In genomic region chr12:66103011-66103913, GRCh38 we compare ENCODE assay signal across 15 cellular contexts. TPM values are rescaled to one million over a fixed set of nuclear protein-coding genes. Genes with fewer than 3 reads are reported as not detected.
DNase-seq lines count a peak whose midpoint lies in the region; ATAC-seq and TF ChIP-seq lines count a peak whose summit lies in the region.
"Had no signal": no experiment of that assay in that cellular context is flagged by ENCODE, and none has a peak within 500 bp of the region (broad histone marks: within the 10 kb centered on the region; RNA-seq: fewer than 3 reads in every experiment).

No MANE protein-coding gene starts in this region.

- H4K8ac ChIP-seq in IMR-90 (ENCODE audit: low read depth in 2 of 2, low read length in 2 of 2) = no peak overlapping the region

- no peaks in the 10 kb centered on the region for H3K36me3 Mint-ChIP-seq in activated CD8-positive, alpha-beta T cell treated with anti-CD3 and anti-CD28 coated beads for 36 hours (ENCODE audit: low read depth)
- H3K36me3 Mint-ChIP-seq in activated CD8-positive, alpha-beta T cell treated with anti-CD3 and anti-CD28 coated beads, Interleukin-2, amount 10 ng/mL, durations not matched to agents 7 days and 5 days (ENCODE audit: low read depth) = no peaks in the 10 kb centered on the region
- peaks cover 2% of the 10 kb centered on the region for H3K36me3 Mint-ChIP-seq in progenitor cell of endocrine pancreas (ENCODE audit: insufficient read depth)
- H3K36me3 Mint-ChIP-seq: natural killer cell treated with Interleukin-12 subunit alpha and Interleukin-12 subunit beta and Interleukin-15 and Interleukin-18, amount 100 ng/mL, for 72 hours had no signal

- H2BK5ac ChIP-seq in IMR-90 (ENCODE audit: low read depth, low read length, poor library complexity, severe bottlenecking) = no peak overlapping the region

- TF ChIP-seq RAD21 in IMR-90 (IDR thresholded peaks at IDR 0.05; ENCODE audit: low read length) = no peak

- H3K4me2 ChIP-seq in IMR-90 (ENCODE audit: low read depth, low read length) = no peak overlapping the region

- intact Hi-C loops in activated CD8-positive, alpha-beta T cell treated with anti-CD3 and anti-CD28 coated beads for 36 hours (cut with micrococcal nuclease) = no loop called here
- intact Hi-C loops in IMR-90 (cut with micrococcal nuclease) = loop anchor here (10.0 kb wide), 1 partner anchor 1298 kb away; no protein-coding TSS in a partner anchor
- intact Hi-C loops in vagina (cut with DNase I) = loop anchor here (10.0 kb wide), 1 partner anchor 1218 kb away; no protein-coding TSS in a partner anchor

- CTCF ChIA-PET in activated CD8-positive, alpha-beta T cell treated with anti-CD3 and anti-CD28 coated beads for 36 hours (lab: Charles Lee) = interaction anchor here (0.5 to 0.6 kb wide), 3 partner anchors 739 to 1174 kb away, joined by 3 to 4 read pairs (median 3); no protein-coding TSS in a partner anchor
- CTCF ChIA-PET in activated CD8-positive, alpha-beta T cell treated with anti-CD3 and anti-CD28 coated beads, Interleukin-2, amount 10 ng/mL, durations not matched to agents 7 days and 5 days (lab: Charles Lee) = no interaction called here
- CTCF ChIA-PET in IMR-90 (lab: Yijun Ruan, JAX) = interaction anchor here (0.6 kb wide), 1 partner anchor 83 kb away, joined by 3 read pairs; no protein-coding TSS in a partner anchor

- H3K27ac ChIP-seq in IMR-90 (ENCODE audit: insufficient read depth, low read length) = no peak overlapping the region
- H3K27ac ChIP-seq in brain microvascular endothelial cell = no peak overlapping the region
- H3K27ac ChIP-seq in vagina = no peak overlapping the region
- H3K27ac ChIP-seq: upper lobe of left lung had no signal

- H3K9me3 Mint-ChIP-seq in activated CD8-positive, alpha-beta T cell treated with anti-CD3 and anti-CD28 coated beads for 36 hours = no peaks in the 10 kb centered on the region
- no peaks in the 10 kb centered on the region for H3K9me3 Mint-ChIP-seq in activated CD8-positive, alpha-beta T cell treated with anti-CD3 and anti-CD28 coated beads, Interleukin-2, amount 10 ng/mL, durations not matched to agents 7 days and 5 days (ENCODE audit: insufficient read depth)
- H3K9me3 Mint-ChIP-seq in progenitor cell of endocrine pancreas (ENCODE audit: low read depth) = peaks cover 10% of the 10 kb centered on the region
- H3K9me3 Mint-ChIP-seq: natural killer cell treated with Interleukin-12 subunit alpha and Interleukin-12 subunit beta and Interleukin-15 and Interleukin-18, amount 100 ng/mL, for 72 hours had no signal

- H3K4me1 ChIP-seq in IMR-90 (ENCODE audit: control insufficient read depth, insufficient read depth, low read length) (peaks cover 4% of the 10 kb centered on the region), vagina (no peaks in the 10 kb centered on the region)

- H3K4me3 Mint-ChIP-seq in activated CD8-positive, alpha-beta T cell treated with anti-CD3 and anti-CD28 coated beads for 36 hours = no peak overlapping the region
- H3K4me3 Mint-ChIP-seq in activated CD8-positive, alpha-beta T cell treated with anti-CD3 and anti-CD28 coated beads, Interleukin-2, amount 10 ng/mL, durations not matched to agents 7 days and 5 days = no peak overlapping the region
- H3K4me3 Mint-ChIP-seq in progenitor cell of endocrine pancreas (ENCODE audit: low read depth) = no peak overlapping the region
- H3K4me3 Mint-ChIP-seq: natural killer cell treated with Interleukin-12 subunit alpha and Interleukin-12 subunit beta and Interleukin-15 and Interleukin-18, amount 100 ng/mL, for 72 hours had no signal

- H2BK20ac ChIP-seq in IMR-90 (ENCODE audit: low read depth, low read length) = no peak overlapping the region

- BruUV-seq in IMR-90 (replicated peaks; lab: Mats Ljungman, UMichigan) = no TSS peak

- H3K79me1 ChIP-seq in IMR-90 (ENCODE audit: low read depth in 1 of 2, low read length in 2 of 2) = no peaks in the 10 kb centered on the region

- DNase-seq in activated CD8-positive, alpha-beta T cell treated with anti-CD3 and anti-CD28 coated beads for 36 hours = peak; percentile 34
- no peak for DNase-seq in activated CD8-positive, alpha-beta T cell treated with anti-CD3 and anti-CD28 coated beads, Interleukin-2, amount 10 ng/mL, durations not matched to agents 7 days and 5 days
- DNase-seq in IMR-90 (peak; percentile 31), brain microvascular endothelial cell (no peak), progenitor cell of endocrine pancreas (ENCODE audit: low spot score, unreplicated experiment) (no peak), vagina (ENCODE audit: extremely low spot score in 2 of 2) (no peak), 8988T (no peak)
- DNase-seq: activated CD4-positive, alpha-beta T cell treated with anti-CD3 and anti-CD28 coated beads, Interleukin-2, amount 50 U/mL, for 4 hours; activated gamma-delta T cell treated with Interleukin-2 at 50 U/mL for 16 hours; foreskin melanocyte; left cardiac atrium; NCI-H2081 treated with DMSO at 0.1 percent for 48 hours; upper lobe of left lung had no signal

- H3K27me3 ChIP-seq in IMR-90 (ENCODE audit: control insufficient read depth, insufficient read depth, low read length) (no peaks in the 10 kb centered on the region), brain microvascular endothelial cell (replicated peaks) (no peaks in the 10 kb centered on the region), vagina (no peaks in the 10 kb centered on the region)
- H3K27me3 ChIP-seq: upper lobe of left lung had no signal

- peak overlapping the region; percentile 56; the same call in 1 of the 2 replicates for H3K23ac ChIP-seq in IMR-90 (ENCODE audit: low read depth, low read length)

- H3K4me1 Mint-ChIP-seq in activated CD8-positive, alpha-beta T cell treated with anti-CD3 and anti-CD28 coated beads for 36 hours (ENCODE audit: low read depth) = no peaks in the 10 kb centered on the region
- H3K4me1 Mint-ChIP-seq in activated CD8-positive, alpha-beta T cell treated with anti-CD3 and anti-CD28 coated beads, Interleukin-2, amount 10 ng/mL, durations not matched to agents 7 days and 5 days (ENCODE audit: low read depth) = peaks cover 3% of the 10 kb centered on the region
- H3K4me1 Mint-ChIP-seq in progenitor cell of endocrine pancreas (ENCODE audit: low read depth) = peaks cover 4% of the 10 kb centered on the region

- no peak overlapping the region for H2AFZ ChIP-seq in IMR-90 (replicated peaks; ENCODE audit: low read length, poor library complexity)

- peaks cover 29% of the 10 kb centered on the region for H3K27me3 Mint-ChIP-seq in activated CD8-positive, alpha-beta T cell treated with anti-CD3 and anti-CD28 coated beads for 36 hours
- H3K27me3 Mint-ChIP-seq in activated CD8-positive, alpha-beta T cell treated with anti-CD3 and anti-CD28 coated beads, Interleukin-2, amount 10 ng/mL, durations not matched to agents 7 days and 5 days (ENCODE audit: low read depth) = peaks cover 24% of the 10 kb centered on the region
- no peaks in the 10 kb centered on the region for H3K27me3 Mint-ChIP-seq in progenitor cell of endocrine pancreas

- no peak overlapping the region for H4K91ac ChIP-seq in IMR-90 (ENCODE audit: insufficient read depth, low read depth, low read length)

- TF ChIP-seq POLR2A in IMR-90 (IDR thresholded peaks at IDR 0.05; ENCODE audit: low read depth, low read length) = no peak
- no peak for TF ChIP-seq POLR2A in vagina (IDR thresholded peaks at IDR 0.05)

- 0 out of 3 replicates have a peak overlapping the region, but pooled peaks have one; percentile 57 for H2BK15ac ChIP-seq in IMR-90 (ENCODE audit: low read depth, low read length)

- H3K9me1 ChIP-seq in IMR-90 (ENCODE audit: insufficient read depth, low read length) = no peaks in the 10 kb centered on the region

- H4K5ac ChIP-seq in IMR-90 (ENCODE audit: low read depth, low read length) = no peak overlapping the region

- H2AK9ac ChIP-seq in IMR-90 (replicated peaks; ENCODE audit: low read depth, low read length, poor library complexity) = no peak overlapping the region

- H4K20me1 ChIP-seq in IMR-90 (ENCODE audit: insufficient read depth, low read length) = no peaks in the 10 kb centered on the region

- WGBS in IMR-90 (ENCODE audit: extremely low coverage in 2 of 2, insufficient read length in 1 of 2), 2 experiments = no CpG with 5 or more reads among the region's 3 CpGs

- in situ Hi-C loops in IMR-90 (cut with MboI; ENCODE audit: low sequenced_read_pairs) (loop anchor here (10.0 kb wide), 1 partner anchor 1208 kb away; no protein-coding TSS in a partner anchor), brain microvascular endothelial cell (cut with HindIII; ENCODE audit: low pct_ligation_motif_present, low sequenced_read_pairs) (no loop called here)

- dilution Hi-C loops in IMR-90 (cut with HindIII; ENCODE audit: low sequenced_read_pairs, unreplicated experiment) = no loop called here

- H3K9me3 ChIP-seq in IMR-90 (ENCODE audit: control insufficient read depth, insufficient read depth, low read length) = no peaks in the 10 kb centered on the region
- H3K9me3 ChIP-seq in vagina = no peaks in the 10 kb centered on the region

- no peak overlapping the region for H3K27ac Mint-ChIP-seq in activated CD8-positive, alpha-beta T cell treated with anti-CD3 and anti-CD28 coated beads for 36 hours
- no peak overlapping the region for H3K27ac Mint-ChIP-seq in activated CD8-positive, alpha-beta T cell treated with anti-CD3 and anti-CD28 coated beads, Interleukin-2, amount 10 ng/mL, durations not matched to agents 7 days and 5 days
- H3K27ac Mint-ChIP-seq in progenitor cell of endocrine pancreas = no peak overlapping the region
- H3K27ac Mint-ChIP-seq: natural killer cell treated with Interleukin-12 subunit alpha and Interleukin-12 subunit beta and Interleukin-15 and Interleukin-18, amount 100 ng/mL, for 72 hours had no signal

- H3K4me3 ChIP-seq in IMR-90 (ENCODE audit: insufficient read depth, low read depth, low read length) (no peak overlapping the region), brain microvascular endothelial cell (ENCODE audit: low read depth, low read length) (no peak overlapping the region), vagina (no peak overlapping the region)
- H3K4me3 ChIP-seq: upper lobe of left lung had no signal

- no peak overlapping the region for H3K9ac ChIP-seq in IMR-90 (ENCODE audit: low read depth, low read length)

- no peak overlapping the region for H3K56ac ChIP-seq in IMR-90 (ENCODE audit: extremely low read depth, insufficient read depth, low read length)

- no peak overlapping the region for H3K14ac ChIP-seq in IMR-90 (replicated peaks; ENCODE audit: low read depth, low read length)

- H2BK120ac ChIP-seq in IMR-90 (ENCODE audit: low read depth, low read length) = no peak overlapping the region

- no peak overlapping the region; the same call in 1 of the 2 replicates for H3K4ac ChIP-seq in IMR-90 (ENCODE audit: low read depth, low read length)

- no peak for ATAC-seq in activated CD8-positive, alpha-beta T cell treated with anti-CD3 and anti-CD28 coated beads for 36 hours
- no peak for ATAC-seq in activated CD8-positive, alpha-beta T cell treated with anti-CD3 and anti-CD28 coated beads, Interleukin-2, amount 10 ng/mL, durations not matched to agents 7 days and 5 days
- peak; percentile 21; the same call in 1 of the 2 replicates for ATAC-seq in IMR-90 (ENCODE audit: low read depth)
- no peak for ATAC-seq in HG03108 (IDR thresholded peaks at IDR 0.05; ENCODE audit: unreplicated experiment)
- ATAC-seq: left cardiac atrium; natural killer cell treated with Interleukin-12 subunit alpha and Interleukin-12 subunit beta and Interleukin-15 and Interleukin-18, amount 100 ng/mL, for 72 hours had no signal

- H3K36me3 ChIP-seq in IMR-90 (ENCODE audit: control insufficient read depth, insufficient read depth, low read length) = no peaks in the 10 kb centered on the region
- no peaks in the 10 kb centered on the region for H3K36me3 ChIP-seq in brain microvascular endothelial cell (replicated peaks)
- H3K36me3 ChIP-seq in vagina = no peaks in the 10 kb centered on the region
- H3K36me3 ChIP-seq: upper lobe of left lung had no signal

- no peak overlapping the region for H3K18ac ChIP-seq in IMR-90 (ENCODE audit: low read depth, low read length)

- TF ChIP-seq CTCF in activated CD8-positive, alpha-beta T cell treated with anti-CD3 and anti-CD28 coated beads for 36 hours (IDR thresholded peaks at IDR 0.05) = peak; percentile 12
- TF ChIP-seq CTCF in IMR-90 (conservative IDR thresholded peaks at IDR 0.05; ENCODE audit: low read depth, low read length) = 0 out of 2 replicates have a peak, but pooled peaks have one; percentile 9
- peak; percentile 45 for TF ChIP-seq CTCF in brain microvascular endothelial cell (IDR thresholded peaks at IDR 0.05; ENCODE audit: low read depth, low read length, missing control alignments)
- peak; percentile 32 for TF ChIP-seq CTCF in progenitor cell of endocrine pancreas (IDR thresholded peaks at IDR 0.05; ENCODE audit: unreplicated experiment)
- no peak for TF ChIP-seq CTCF in vagina (IDR thresholded peaks at IDR 0.05)

- H2AK5ac ChIP-seq in IMR-90 (ENCODE audit: low read depth, low read length) = no peak overlapping the region

- POLR2A ChIA-PET in activated CD8-positive, alpha-beta T cell treated with anti-CD3 and anti-CD28 coated beads for 36 hours (lab: Charles Lee) = no interaction called here
- POLR2A ChIA-PET in activated CD8-positive, alpha-beta T cell treated with anti-CD3 and anti-CD28 coated beads, Interleukin-2, amount 10 ng/mL, durations not matched to agents 7 days and 5 days (lab: Charles Lee) = no interaction called here
- POLR2A ChIA-PET in IMR-90 (lab: Charles Lee; ENCODE audit: unreplicated experiment) = interaction anchor here (0.6 kb wide), 1 partner anchor 338 kb away, joined by 3 read pairs; no protein-coding TSS in a partner anchor

RNA-seq across cellular contexts. Expression of gene LLPH, which starts 27.3 kb away (rescaled TPM):
- total RNA-seq in activated CD8-positive, alpha-beta T cell treated with anti-CD3 and anti-CD28 coated beads for 36 hours = 10 to 100 TPM; 33.6 to 34.1 TPM
- 10 to 100 TPM; 35.9 to 39.1 TPM for total RNA-seq in activated CD8-positive, alpha-beta T cell treated with anti-CD3 and anti-CD28 coated beads, Interleukin-2, amount 10 ng/mL, durations not matched to agents 7 days and 5 days
- total RNA-seq in IMR-90 (2012; rRNA removed) = 2.7 and 9.2 TPM in 2 replicates
- 13.0 and 17.0 TPM in 2 replicates for polyA plus RNA-seq in IMR-90 (2012; rRNA removed)
- 0.54 and 0.95 TPM in 2 replicates for polyA plus RNA-seq in IMR-90 (2012; cell fraction: cytosol; rRNA removed)
- 0.14 and 2.2 TPM in 2 replicates for polyA plus RNA-seq in IMR-90 (2012; cell fraction: nucleus; rRNA removed; ENCODE audit: low replicate concordance)
- 20.8 and 22.4 TPM in 2 replicates for total RNA-seq in progenitor cell of endocrine pancreas
- total RNA-seq in vagina = 3.9 TPM

Comparison
In these comparisons a context has a peak if more than half of its experiments do, and no peak if none do; other contexts are left out.
1. DNase-seq: peak in activated CD8-positive, alpha-beta T cell treated with anti-CD3 and anti-CD28 coated beads for 36 hours (single experiment) and IMR-90 (single experiment); none in activated CD8-positive, alpha-beta T cell treated with anti-CD3 and anti-CD28 coated beads, Interleukin-2, amount 10 ng/mL, durations not matched to agents 7 days and 5 days (single experiment), brain microvascular endothelial cell (single experiment), progenitor cell of endocrine pancreas (single experiment), vagina (0 of 2) and 8988T (single experiment).
2. CTCF ChIP-seq: peak in activated CD8-positive, alpha-beta T cell treated with anti-CD3 and anti-CD28 coated beads for 36 hours (single experiment), IMR-90 (single experiment), brain microvascular endothelial cell (single experiment) and progenitor cell of endocrine pancreas (single experiment); none in vagina (0 of 3).